In genomic region chr5:98905857-98906688, GRCh38 we compare ENCODE assay signal across 9 cellular contexts. TPM values are rescaled to one million over a fixed set of nuclear protein-coding genes. Genes with fewer than 3 reads are reported as not detected.
A peak's percentile ranks its signal among the peaks of the same experiment; 100 is the strongest.
DNase-seq lines count a peak whose midpoint lies in the region; ATAC-seq, FAIRE-seq and TF ChIP-seq lines count a peak whose summit lies in the region.
"Had no signal": no experiment of that assay in that cellular context is flagged by ENCODE, and none has a peak within 500 bp of the region (broad histone marks: within the 10 kb centered on the region; RNA-seq: fewer than 3 reads in every experiment).

No MANE protein-coding gene starts in this region.

- 63% methylated on average over 3 of the region's 3 CpGs for WGBS in GM12878 (ENCODE audit: insufficient coverage, insufficient replicate concordance, low lambda C conversion rate, missing lambda C conversion rate)

- H3K4me1 ChIP-seq in GM12878 (ENCODE audit: control insufficient read depth, insufficient read depth, low read length), result no peaks in the 10 kb centered on the region; the same call in 1 of the 2 replicates

- no peaks in the 10 kb centered on the region for H3K9me3 ChIP-seq in GM12878 (replicated peaks; ENCODE audit: control insufficient read depth, insufficient read depth, low read length)
- H3K9me3 ChIP-seq: BLaER1 treated with 17β-estradiol and CSF1 and Interleukin-3, amounts not matched to agents 10 nM and 100 nM had no signal

- BruUV-seq in GM12878 (replicated peaks; lab: Mats Ljungman, UMichigan), result no TSS peak

- TF ChIP-seq EP300 in GM12878 (IDR thresholded peaks at IDR 0.05; ENCODE audit: borderline replicate concordance in 1 of 2, control insufficient read depth in 1 of 2, low read depth in 2 of 2, low read length in 2 of 2), result no peak

- peaks cover 0 to 14% of the 10 kb centered on the region in 2 experiments; a peak in 3 of 4 replicates for H3K36me3 ChIP-seq in GM12878 (ENCODE audit: control insufficient read depth in 2 of 2, insufficient read depth in 2 of 2, low read length in 1 of 2)

- no peak for TF ChIP-seq POLR2A in GM12878 (IDR thresholded peaks at IDR 0.05; ENCODE audit: low read depth, low read length)

- no peak overlapping the region for H3K27ac ChIP-seq in GM12878 (ENCODE audit: control insufficient read depth, insufficient read depth)

- TF ChIP-seq CTCF in GM12878 (IDR thresholded peaks at IDR 0.05 in 2 of 3, conservative IDR thresholded peaks at IDR 0.05 in 1 of 3; ENCODE audit: control insufficient read depth in 2 of 3, extremely low read depth in 1 of 3, insufficient read depth in 1 of 3, low read depth in 3 of 3, low read length in 3 of 3), result peak; percentile 47 to 65 (median 47); a peak in 5 of 6 replicates

- no peaks in the 10 kb centered on the region for H4K20me1 ChIP-seq in GM12878 (ENCODE audit: control insufficient read depth, insufficient read depth)

- peak; percentile 51 for ATAC-seq in GM21526 (IDR thresholded peaks at IDR 0.05; ENCODE audit: low FRiP score, unreplicated experiment)
- ATAC-seq in GM12878, result peak; percentile 70
- no peak for ATAC-seq in HG03039 (IDR thresholded peaks at IDR 0.05; ENCODE audit: unreplicated experiment)
- ATAC-seq in GM21717 (IDR thresholded peaks at IDR 0.05; ENCODE audit: unreplicated experiment), result no peak

- CTCF ChIA-PET in GM12878 (lab: Yijun Ruan, JAX), result interaction anchor here (0.9 to 4.2 kb wide), 16 partner anchors 7 to 155 kb away, joined by 3 to 46 read pairs (median 8); no protein-coding TSS in a partner anchor

- POLR2A ChIA-PET in GM12878 (lab: Charles Lee), result interaction anchor here (0.8 to 1.8 kb wide), 2 partner anchors 16 to 126 kb away, joined by 3 to 4 read pairs; no protein-coding TSS in a partner anchor

- H3K27me3 ChIP-seq in GM12878 (replicated peaks in 1 of 2; ENCODE audit: control insufficient read depth in 2 of 2, insufficient read depth in 2 of 2, low read length in 1 of 2), result no peaks in the 10 kb centered on the region
- H3K27me3 ChIP-seq: BLaER1 treated with 17β-estradiol and CSF1 and Interleukin-3, amounts not matched to agents 10 nM and 100 nM had no signal

- RAD21 ChIA-PET in GM12878 (lab: Charles Lee; ENCODE audit: unreplicated experiment), result interaction anchor here (0.9 to 4.4 kb wide), 8 partner anchors 15 to 157 kb away, joined by 3 to 38 read pairs (median 12); no protein-coding TSS in a partner anchor

- in situ Hi-C loops in GM12878 (cut with MboI), result loop anchor here (10.0 kb wide), 1 partner anchor 129 kb away; no protein-coding TSS in a partner anchor

- no peak overlapping the region for H3K9ac ChIP-seq in GM12878 (ENCODE audit: control insufficient read depth, insufficient read depth, low read length)
- H3K9ac ChIP-seq: BLaER1 treated with 17β-estradiol and CSF1 and Interleukin-3, amounts not matched to agents 10 nM and 100 nM had no signal

- peak; percentile 80 for FAIRE-seq in GM12878 (lab: Jason Lieb, UNC)

- peaks cover 57% of the 10 kb centered on the region for H3K79me2 ChIP-seq in GM12878 (ENCODE audit: control insufficient read depth, insufficient read depth, low read length)

- peak; percentile 11 for DNase-seq in DMS79 treated with DMSO at 0.1 percent for 48 hours (lab: John Stamatoyannopoulos, UW)
- DNase-seq in DMS79 (lab: John Stamatoyannopoulos, UW), result no peak
- DNase-seq in NCI-H1694 treated with DMSO at 0.1 percent for 48 hours (lab: John Stamatoyannopoulos, UW), result peak; percentile 22
- no peak for DNase-seq in GM12878 (ENCODE audit: low read depth, low spot score)
- peak; percentile 66 for DNase-seq in left kidney (ENCODE audit: low read depth, low spot score)

- no peak overlapping the region for H3K4me3 ChIP-seq in GM12878
- H3K4me3 ChIP-seq: BLaER1 treated with 17β-estradiol and CSF1 and Interleukin-3, amounts not matched to agents 10 nM and 100 nM had no signal

- intact Hi-C loops in GM12878 (cut with micrococcal nuclease; ENCODE audit: unreplicated experiment), result loop anchor here (1.0 to 5.0 kb wide), 4 partner anchors 21 to 154 kb away; partner anchors contain the start of gene RGMB

- no peak overlapping the region for H3K4me2 ChIP-seq in GM12878 (ENCODE audit: control insufficient read depth, insufficient read depth)

- SMC1A ChIA-PET in GM12878 (lab: Charles Lee; ENCODE audit: uncharacterized antibody, unreplicated experiment), result interaction anchor here (0.8 to 4.1 kb wide), 15 partner anchors 8 to 155 kb away, joined by 3 to 43 read pairs (median 6); no protein-coding TSS in a partner anchor

- no peak overlapping the region for H2AFZ ChIP-seq in GM12878 (ENCODE audit: control insufficient read depth, low read depth, low read length)

- peak; percentile 92 for TF ChIP-seq RAD21 in GM12878 (IDR thresholded peaks at IDR 0.05; ENCODE audit: insufficient read depth, low read depth, low read length)

TF ChIP-seq in GM12878, 131 proteins besides CTCF, POLR2A, EP300 and RAD21 (continues in another document):
- peak; percentile 93 for TF ChIP-seq SMC3 (IDR thresholded peaks at IDR 0.05; ENCODE audit: borderline replicate concordance, low read length)
- TF ChIP-seq, protein P1, sequence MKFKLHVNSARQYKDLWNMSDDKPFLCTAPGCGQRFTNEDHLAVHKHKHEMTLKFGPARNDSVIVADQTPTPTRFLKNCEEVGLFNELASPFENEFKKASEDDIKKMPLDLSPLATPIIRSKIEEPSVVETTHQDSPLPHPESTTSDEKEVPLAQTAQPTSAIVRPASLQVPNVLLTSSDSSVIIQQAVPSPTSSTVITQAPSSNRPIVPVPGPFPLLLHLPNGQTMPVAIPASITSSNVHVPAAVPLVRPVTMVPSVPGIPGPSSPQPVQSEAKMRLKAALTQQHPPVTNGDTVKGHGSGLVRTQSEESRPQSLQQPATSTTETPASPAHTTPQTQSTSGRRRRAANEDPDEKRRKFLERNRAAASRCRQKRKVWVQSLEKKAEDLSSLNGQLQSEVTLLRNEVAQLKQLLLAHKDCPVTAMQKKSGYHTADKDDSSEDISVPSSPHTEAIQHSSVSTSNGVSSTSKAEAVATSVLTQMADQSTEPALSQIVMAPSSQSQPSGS (IDR thresholded peaks at IDR 0.05; ENCODE audit: low read length), result 0 out of 2 replicates have a peak, but pooled peaks have one; percentile 16
- TF ChIP-seq, protein P2, sequence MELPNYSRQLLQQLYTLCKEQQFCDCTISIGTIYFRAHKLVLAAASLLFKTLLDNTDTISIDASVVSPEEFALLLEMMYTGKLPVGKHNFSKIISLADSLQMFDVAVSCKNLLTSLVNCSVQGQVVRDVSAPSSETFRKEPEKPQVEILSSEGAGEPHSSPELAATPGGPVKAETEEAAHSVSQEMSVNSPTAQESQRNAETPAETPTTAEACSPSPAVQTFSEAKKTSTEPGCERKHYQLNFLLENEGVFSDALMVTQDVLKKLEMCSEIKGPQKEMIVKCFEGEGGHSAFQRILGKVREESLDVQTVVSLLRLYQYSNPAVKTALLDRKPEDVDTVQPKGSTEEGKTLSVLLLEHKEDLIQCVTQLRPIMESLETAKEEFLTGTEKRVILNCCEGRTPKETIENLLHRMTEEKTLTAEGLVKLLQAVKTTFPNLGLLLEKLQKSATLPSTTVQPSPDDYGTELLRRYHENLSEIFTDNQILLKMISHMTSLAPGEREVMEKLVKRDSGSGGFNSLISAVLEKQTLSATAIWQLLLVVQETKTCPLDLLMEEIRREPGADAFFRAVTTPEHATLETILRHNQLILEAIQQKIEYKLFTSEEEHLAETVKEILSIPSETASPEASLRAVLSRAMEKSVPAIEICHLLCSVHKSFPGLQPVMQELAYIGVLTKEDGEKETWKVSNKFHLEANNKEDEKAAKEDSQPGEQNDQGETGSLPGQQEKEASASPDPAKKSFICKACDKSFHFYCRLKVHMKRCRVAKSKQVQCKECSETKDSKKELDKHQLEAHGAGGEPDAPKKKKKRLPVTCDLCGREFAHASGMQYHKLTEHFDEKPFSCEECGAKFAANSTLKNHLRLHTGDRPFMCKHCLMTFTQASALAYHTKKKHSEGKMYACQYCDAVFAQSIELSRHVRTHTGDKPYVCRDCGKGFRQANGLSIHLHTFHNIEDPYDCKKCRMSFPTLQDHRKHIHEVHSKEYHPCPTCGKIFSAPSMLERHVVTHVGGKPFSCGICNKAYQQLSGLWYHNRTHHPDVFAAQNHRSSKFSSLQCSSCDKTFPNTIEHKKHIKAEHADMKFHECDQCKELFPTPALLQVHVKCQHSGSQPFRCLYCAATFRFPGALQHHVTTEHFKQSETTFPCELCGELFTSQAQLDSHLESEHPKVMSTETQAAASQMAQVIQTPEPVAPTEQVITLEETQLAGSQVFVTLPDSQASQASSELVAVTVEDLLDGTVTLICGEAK (IDR thresholded peaks at IDR 0.05; ENCODE audit: borderline replicate concordance), result peak; percentile 83
- no peak for TF ChIP-seq ZNF384 (IDR thresholded peaks at IDR 0.05; ENCODE audit: borderline replicate concordance, low read depth, low read length)
- no peak for TF ChIP-seq HSF1 (IDR thresholded peaks at IDR 0.05; ENCODE audit: low read depth, low read length)
- no peak for TF ChIP-seq PAX8 (IDR thresholded peaks at IDR 0.05)

RNA-seq across cellular contexts. Expression of gene CHD1, which starts 22.7 kb away (rescaled TPM):
- 314 and 338 TPM in 2 replicates for total RNA-seq in GM12878 (2013; cell fraction: nucleolus; rRNA removed)
- total RNA-seq in GM12878 (2014; rRNA removed), result 71.5 and 86.9 TPM in 2 replicates
- total RNA-seq in GM12878 (2014; rRNA removed; fragmentation: Illumina TruSeq; extraction: Trizol), result 152 and 158 TPM in 2 replicates
- total RNA-seq in GM12878 (2021), result 56.4 and 57.8 TPM in 2 replicates
- polyA plus RNA-seq in GM12878 (2011; ENCODE audit: low read depth), result 13.4 TPM
- polyA plus RNA-seq in GM12878 (2011; rRNA removed), result 44.5 and 67.1 TPM in 2 replicates
- 15.0 and 17.8 TPM in 2 replicates for polyA plus RNA-seq in GM12878 (2011; cell fraction: cytosol; rRNA removed)
- 82.9 and 98.6 TPM in 2 replicates for polyA plus RNA-seq in GM12878 (2011; cell fraction: nucleus; rRNA removed)
- polyA plus RNA-seq in GM12878 (2012), result 22.4 and 25.9 TPM in 2 replicates
- 102 and 123 TPM in 2 replicates for polyA plus RNA-seq in GM12878 (2014; fragmentation: Illumina TruSeq; extraction: Trizol)
- 10 to 100 TPM; 25.5 to 32.1 TPM for polyA plus RNA-seq in GM12878 (2014; fragmentation: Nextera tagmentation; extraction: Ambion mirVana)
- polyA plus RNA-seq in GM12878 (2014; rRNA removed), result 56.9 and 66.5 TPM in 2 replicates
- polyA plus RNA-seq in GM12878 (2016; fragmentation: Nextera tagmentation; extraction: Ambion mirVana), result 10 to 100 TPM; 29.3 to 29.4 TPM
- 45.0 and 65.0 TPM in 2 replicates for polyA minus RNA-seq in GM12878 (2011; rRNA and poly(A)+ RNA removed)
- polyA minus RNA-seq in GM12878 (2011; cell fraction: cytosol; rRNA and poly(A)+ RNA removed), result 21.8 and 23.8 TPM in 2 replicates
- 75.1 and 105 TPM in 2 replicates for polyA minus RNA-seq in GM12878 (2011; cell fraction: nucleus; rRNA and poly(A)+ RNA removed)

Comparison
In these comparisons a context has a peak if more than half of its experiments do, and no peak if none do; other contexts are left out.
1. DNase-seq: peak in DMS79 treated with DMSO at 0.1 percent for 48 hours (single experiment), NCI-H1694 treated with DMSO at 0.1 percent for 48 hours (single experiment) and left kidney (single experiment); none in DMS79 (single experiment) and GM12878 (single experiment).
2. ATAC-seq: peak in GM21526 (single experiment) and GM12878 (single experiment); none in HG03039 (single experiment) and GM21717 (single experiment).